8 cellular contexts compared by ENCODE assay signal in the genomic region with DNA sequence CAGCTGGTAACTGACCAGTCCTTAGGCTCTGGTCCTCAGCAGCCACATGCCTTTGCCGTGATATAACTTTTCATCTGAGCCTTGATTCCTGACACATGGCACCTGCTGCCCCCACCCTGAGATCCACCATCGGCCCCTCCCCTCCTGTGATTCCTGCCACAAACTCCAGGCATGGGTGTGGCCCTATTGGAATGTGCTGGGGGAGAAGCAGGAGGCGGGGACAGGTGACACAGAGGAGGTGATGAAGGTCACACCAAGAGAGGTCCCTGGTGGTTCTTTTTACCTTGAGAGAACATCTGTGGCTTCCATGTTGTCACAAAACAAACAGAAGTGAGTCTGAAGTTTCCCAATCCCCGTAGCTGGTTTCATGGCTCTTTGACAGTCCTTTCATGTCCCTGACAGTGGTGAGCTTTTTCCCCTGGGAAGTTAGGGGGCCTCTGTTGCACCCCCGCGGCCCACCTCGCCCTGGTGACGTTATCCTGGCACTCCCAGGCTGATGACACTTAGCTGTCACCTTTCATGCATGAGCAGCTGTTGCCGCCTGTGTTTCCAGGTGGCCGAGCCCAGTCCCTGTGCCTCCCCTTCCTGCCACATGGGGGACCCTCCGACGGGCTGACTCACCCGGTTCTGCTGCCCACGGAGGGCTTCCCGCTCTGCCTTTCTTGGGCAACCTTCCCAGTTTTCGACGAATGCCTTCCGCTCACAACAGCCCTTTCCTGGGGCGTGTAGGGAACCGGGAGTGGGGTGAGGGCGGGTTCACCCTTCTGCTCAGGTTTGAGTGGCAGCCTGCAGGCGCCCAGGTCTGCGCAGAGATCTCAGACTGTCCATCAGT.
A peak's percentile ranks its signal among the peaks of the same experiment; 100 is the strongest.
DNase-seq lines count a peak whose midpoint lies in the region; ATAC-seq and TF ChIP-seq lines count a peak whose summit lies in the region.

No MANE protein-coding gene starts in this region.

- no peaks in the 10 kb centered on the region for H3K4me1 ChIP-seq in BE2C

- peak; percentile 66 for TF ChIP-seq EP300 in Ishikawa (IDR thresholded peaks at IDR 0.05; ENCODE audit: borderline replicate concordance)

- H3K36me3 ChIP-seq in BE2C (no peaks in the 10 kb centered on the region), kidney epithelial cell (ENCODE audit: control insufficient read depth, insufficient read depth, low read length) (no peaks in the 10 kb centered on the region)

- TF ChIP-seq CTCF in BE2C (IDR thresholded peaks at IDR 0.05; ENCODE audit: low read depth, low read length), result peak; percentile 52
- peak; percentile 42 for TF ChIP-seq CTCF in WI38 (IDR thresholded peaks at IDR 0.05; ENCODE audit: low read depth, low read length)
- TF ChIP-seq CTCF in kidney epithelial cell (IDR thresholded peaks at IDR 0.05; ENCODE audit: insufficient read depth, low read length, poor library complexity, severe bottlenecking), result peak; percentile 62

- H3K4me3 ChIP-seq in BE2C (ENCODE audit: low read depth, low read length) (no peak overlapping the region), WI38 (ENCODE audit: low read depth, low read length) (no peak overlapping the region), kidney epithelial cell (ENCODE audit: low read depth, low read length) (no peak overlapping the region)

- no peak for ATAC-seq in GM18519 (IDR thresholded peaks at IDR 0.05; ENCODE audit: low FRiP score, unreplicated experiment)

- no peak; the same call in 1 of the 2 replicates for TF ChIP-seq RAD21 in Ishikawa (IDR thresholded peaks at IDR 0.05; ENCODE audit: low read depth)

- DNase-seq in BE2C (peak; percentile 59), kidney epithelial cell (ENCODE audit: low read depth) (peak; percentile 60), NCI-H2227 (lab: John Stamatoyannopoulos, UW; ENCODE audit: unreplicated experiment) (no peak), NCI-H1105 (lab: John Stamatoyannopoulos, UW) (no peak)
- no peak for DNase-seq in activated effector memory CD4-positive, alpha-beta T cell treated with anti-CD3 and anti-CD28 coated beads, Interleukin-2, amount 50 U/mL, for 16 hours

- H3K27me3 ChIP-seq in BE2C (no peaks in the 10 kb centered on the region), kidney epithelial cell (ENCODE audit: control insufficient read depth, insufficient read depth, low read length) (peaks cover 15% of the 10 kb centered on the region)

- no peaks in the 10 kb centered on the region for H3K9me3 ChIP-seq in BE2C

TF ChIP-seq in Ishikawa, 13 proteins besides CTCF, POLR2A, EP300 and RAD21:
- TF ChIP-seq NFIC (IDR thresholded peaks at IDR 0.05), result peak; percentile 85
- TF ChIP-seq ZBTB7A (IDR thresholded peaks at IDR 0.05; ENCODE audit: low read depth), result no peak; the same call in 1 of the 2 replicates
- no peak for TF ChIP-seq CEBPB (IDR thresholded peaks at IDR 0.05)
- TF ChIP-seq, protein P1, sequence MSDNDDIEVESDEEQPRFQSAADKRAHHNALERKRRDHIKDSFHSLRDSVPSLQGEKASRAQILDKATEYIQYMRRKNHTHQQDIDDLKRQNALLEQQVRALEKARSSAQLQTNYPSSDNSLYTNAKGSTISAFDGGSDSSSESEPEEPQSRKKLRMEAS (IDR thresholded peaks at IDR 0.05), result peak; percentile 85
- TF ChIP-seq, protein P2, sequence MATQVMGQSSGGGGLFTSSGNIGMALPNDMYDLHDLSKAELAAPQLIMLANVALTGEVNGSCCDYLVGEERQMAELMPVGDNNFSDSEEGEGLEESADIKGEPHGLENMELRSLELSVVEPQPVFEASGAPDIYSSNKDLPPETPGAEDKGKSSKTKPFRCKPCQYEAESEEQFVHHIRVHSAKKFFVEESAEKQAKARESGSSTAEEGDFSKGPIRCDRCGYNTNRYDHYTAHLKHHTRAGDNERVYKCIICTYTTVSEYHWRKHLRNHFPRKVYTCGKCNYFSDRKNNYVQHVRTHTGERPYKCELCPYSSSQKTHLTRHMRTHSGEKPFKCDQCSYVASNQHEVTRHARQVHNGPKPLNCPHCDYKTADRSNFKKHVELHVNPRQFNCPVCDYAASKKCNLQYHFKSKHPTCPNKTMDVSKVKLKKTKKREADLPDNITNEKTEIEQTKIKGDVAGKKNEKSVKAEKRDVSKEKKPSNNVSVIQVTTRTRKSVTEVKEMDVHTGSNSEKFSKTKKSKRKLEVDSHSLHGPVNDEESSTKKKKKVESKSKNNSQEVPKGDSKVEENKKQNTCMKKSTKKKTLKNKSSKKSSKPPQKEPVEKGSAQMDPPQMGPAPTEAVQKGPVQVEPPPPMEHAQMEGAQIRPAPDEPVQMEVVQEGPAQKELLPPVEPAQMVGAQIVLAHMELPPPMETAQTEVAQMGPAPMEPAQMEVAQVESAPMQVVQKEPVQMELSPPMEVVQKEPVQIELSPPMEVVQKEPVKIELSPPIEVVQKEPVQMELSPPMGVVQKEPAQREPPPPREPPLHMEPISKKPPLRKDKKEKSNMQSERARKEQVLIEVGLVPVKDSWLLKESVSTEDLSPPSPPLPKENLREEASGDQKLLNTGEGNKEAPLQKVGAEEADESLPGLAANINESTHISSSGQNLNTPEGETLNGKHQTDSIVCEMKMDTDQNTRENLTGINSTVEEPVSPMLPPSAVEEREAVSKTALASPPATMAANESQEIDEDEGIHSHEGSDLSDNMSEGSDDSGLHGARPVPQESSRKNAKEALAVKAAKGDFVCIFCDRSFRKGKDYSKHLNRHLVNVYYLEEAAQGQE (IDR thresholded peaks at IDR 0.05; ENCODE audit: low read depth), result no peak
- no peak for TF ChIP-seq TAF1 (IDR thresholded peaks at IDR 0.05; ENCODE audit: low read depth)
- TF ChIP-seq EGR1 (IDR thresholded peaks at IDR 0.05), result no peak
- TF ChIP-seq TCF12 (IDR thresholded peaks at IDR 0.05; ENCODE audit: low read depth), result peak; percentile 76; the same call in 1 of the 2 replicates
- no peak; the same call in 1 of the 2 replicates for TF ChIP-seq TEAD4 (IDR thresholded peaks at IDR 0.05)
- TF ChIP-seq, protein P3, sequence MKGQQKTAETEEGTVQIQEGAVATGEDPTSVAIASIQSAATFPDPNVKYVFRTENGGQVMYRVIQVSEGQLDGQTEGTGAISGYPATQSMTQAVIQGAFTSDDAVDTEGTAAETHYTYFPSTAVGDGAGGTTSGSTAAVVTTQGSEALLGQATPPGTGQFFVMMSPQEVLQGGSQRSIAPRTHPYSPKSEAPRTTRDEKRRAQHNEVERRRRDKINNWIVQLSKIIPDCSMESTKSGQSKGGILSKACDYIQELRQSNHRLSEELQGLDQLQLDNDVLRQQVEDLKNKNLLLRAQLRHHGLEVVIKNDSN (IDR thresholded peaks at IDR 0.05), result 0 out of 2 replicates have a peak, but pooled peaks have one; percentile 9
- no peak; the same call in 1 of the 2 replicates for TF ChIP-seq FOXM1 (IDR thresholded peaks at IDR 0.05; ENCODE audit: borderline replicate concordance, low read depth)
- TF ChIP-seq YY1 (IDR thresholded peaks at IDR 0.05; ENCODE audit: low read depth), result no peak
- no peak for TF ChIP-seq CREB1 (IDR thresholded peaks at IDR 0.05; ENCODE audit: low read depth)

Comparison
In these comparisons a context has a peak if more than half of its experiments do, and no peak if none do; other contexts are left out.
1. DNase-seq: peak in BE2C (single experiment) and kidney epithelial cell (single experiment); none in NCI-H2227 (single experiment), NCI-H1105 (single experiment) and activated effector memory CD4-positive, alpha-beta T cell treated with anti-CD3 and anti-CD28 coated beads, Interleukin-2, amount 50 U/mL, for 16 hours (single experiment).
2. Peak in every context shown above with its lines, with median percentiles within 50 percentile points of each other: CTCF ChIP-seq.